Comparison of ENCODE assay signal across 15 cellular contexts in genomic region chr12:45611061-45611460, GRCh38.
DNase-seq lines count a peak whose midpoint lies in the region; ATAC-seq and TF ChIP-seq lines count a peak whose summit lies in the region.
"Had no signal": no experiment of that assay in that cellular context is flagged by ENCODE, and none has a peak within 500 bp of the region (broad histone marks: within the 10 kb centered on the region; RNA-seq: fewer than 3 reads in every experiment).

No MANE protein-coding gene starts in this region.

- no peaks in the 10 kb centered on the region for H3K36me3 Mint-ChIP-seq in naive thymus-derived CD4-positive, alpha-beta T cell

- no peaks in the 10 kb centered on the region for H3F3A ChIP-seq in GM23248 (ENCODE audit: insufficient read depth)

- DNase-seq in Ammon's horn (ENCODE audit: low spot score) (peak; percentile 41), GM23248 (peak; percentile 11), cardiac fibroblast (ENCODE audit: low read depth in 2 of 2) (no peak), occipital lobe (lab: John Stamatoyannopoulos, UW) (peak; percentile 28), NCI-H1105 (lab: John Stamatoyannopoulos, UW) (no peak)
- DNase-seq in stimulated activated CD4-positive, alpha-beta T cell treated with anti-CD3 and anti-CD28 coated beads, Interleukin-2, amount 100 ng/mL, for 48 hours: no peak
- no peak for DNase-seq in naive thymus-derived CD4-positive, alpha-beta T cell
- DNase-seq: activated CD8-positive, alpha-beta memory T cell treated with anti-CD3 and anti-CD28 coated beads, Interleukin-2, amount 50 U/mL, for 48 hours; activated naive CD4-positive, alpha-beta T cell; GF-D8; H9; NCI-H345; SIG-M5; T-helper 9 cell had no signal

- peak overlapping the region; percentile 35 for H2AFZ ChIP-seq in GM23248

- H3K27ac ChIP-seq in GM23248: no peak overlapping the region
- H3K27ac ChIP-seq in naive thymus-derived CD4-positive, alpha-beta T cell (ENCODE audit: low read depth, low read length): no peak overlapping the region

- ATAC-seq in HG03097 (IDR thresholded peaks at IDR 0.05; ENCODE audit: low FRiP score, unreplicated experiment): no peak
- no peak for ATAC-seq in naive thymus-derived CD4-positive, alpha-beta T cell

- 0 out of 2 replicates have a peak, but pooled peaks cover 9% of the 10 kb centered on the region for H3K4me1 ChIP-seq in GM23248 (ENCODE audit: insufficient read depth)
- H3K4me1 ChIP-seq in naive thymus-derived CD4-positive, alpha-beta T cell (ENCODE audit: control insufficient read depth in 2 of 2, insufficient read depth in 2 of 2, low read length in 2 of 2): peaks cover 0 to 3% of the 10 kb centered on the region in 2 donors

- intact Hi-C loops in naive thymus-derived CD4-positive, alpha-beta T cell (cut with micrococcal nuclease): no loop called here

- no peaks in the 10 kb centered on the region for H3K79me2 ChIP-seq in GM23248 (ENCODE audit: insufficient read depth)

- POLR2A ChIA-PET in naive thymus-derived CD4-positive, alpha-beta T cell (lab: Charles Lee): no interaction called here

- no peaks in the 10 kb centered on the region for H3K9me3 ChIP-seq in GM23248 (ENCODE audit: low read depth)
- no peaks in the 10 kb centered on the region for H3K9me3 ChIP-seq in naive thymus-derived CD4-positive, alpha-beta T cell (ENCODE audit: control insufficient read depth in 2 of 3, low read length in 3 of 3)

- CTCF ChIA-PET in naive thymus-derived CD4-positive, alpha-beta T cell (lab: Charles Lee): no interaction called here

- no peak overlapping the region for H3K27ac Mint-ChIP-seq in naive thymus-derived CD4-positive, alpha-beta T cell
- H3K27ac Mint-ChIP-seq: H9 had no signal

- H3K27me3 Mint-ChIP-seq in naive thymus-derived CD4-positive, alpha-beta T cell: peaks cover 4 to 13% (median 12%) of the 10 kb centered on the region in 5 donors

- peaks cover 0 to 3% (median 0%) of the 10 kb centered on the region in 7 donors for H3K4me1 Mint-ChIP-seq in naive thymus-derived CD4-positive, alpha-beta T cell
- H3K4me1 Mint-ChIP-seq: H9 had no signal

- H3K4me3 ChIP-seq in GM23248 (peak overlapping the region; percentile 34), cardiac fibroblast (replicated peaks in 1 of 2; ENCODE audit: low read depth in 2 of 2, low read length in 2 of 2) (peak overlapping the region; percentile 2 to 13)
- no peak overlapping the region for H3K4me3 ChIP-seq in naive thymus-derived CD4-positive, alpha-beta T cell (ENCODE audit: low read length)

- H3K36me3 ChIP-seq in GM23248 (ENCODE audit: low read depth): no peaks in the 10 kb centered on the region
- H3K36me3 ChIP-seq in naive thymus-derived CD4-positive, alpha-beta T cell (ENCODE audit: control insufficient read depth in 2 of 3, insufficient read depth in 3 of 3, low read length in 3 of 3): no peaks in the 10 kb centered on the region

- no peaks in the 10 kb centered on the region for H3K9me2 ChIP-seq in GM23248 (ENCODE audit: insufficient read depth)

- 4 to 7% methylated on average over 17 to 20 of the region's 20 CpGs for WGBS in GM23248 (ENCODE audit: low coverage in 1 of 2, low lambda C conversion rate in 2 of 2, missing lambda C conversion rate in 2 of 2), 2 experiments

- H4K20me1 ChIP-seq in GM23248 (ENCODE audit: insufficient read depth): no peaks in the 10 kb centered on the region

- H3K27me3 ChIP-seq in GM23248 (replicated peaks; ENCODE audit: insufficient read depth): no peaks in the 10 kb centered on the region
- H3K27me3 ChIP-seq in naive thymus-derived CD4-positive, alpha-beta T cell (ENCODE audit: control insufficient read depth in 2 of 2, insufficient read depth in 2 of 2, low read length in 2 of 2): no peaks in the 10 kb centered on the region

- in situ Hi-C loops in GM23248 (cut with MboI): no loop called here

- H3K9ac ChIP-seq in GM23248: no peak overlapping the region

- H3K4me2 ChIP-seq in GM23248 (ENCODE audit: unreplicated experiment): peak overlapping the region; percentile 16

- peak overlapping the region in 3 of 10 donors; percentile 18 to 27 (median 21) for H3K4me3 Mint-ChIP-seq in naive thymus-derived CD4-positive, alpha-beta T cell
- H3K4me3 Mint-ChIP-seq: H9 had no signal

- H3K9me3 Mint-ChIP-seq in naive thymus-derived CD4-positive, alpha-beta T cell: peaks cover 0 to 2% (median 0%) of the 10 kb centered on the region in 11 donors

- TF ChIP-seq CTCF in cardiac fibroblast (IDR thresholded peaks at IDR 0.05; ENCODE audit: low read depth, low read length): no peak

Comparison
In these comparisons a context has a peak if more than half of its experiments do, and no peak if none do; other contexts are left out.
1. DNase-seq: peak in Ammon's horn (single experiment), GM23248 (single experiment) and occipital lobe (single experiment); none in cardiac fibroblast (0 of 2), stimulated activated CD4-positive, alpha-beta T cell treated with anti-CD3 and anti-CD28 coated beads, Interleukin-2, amount 100 ng/mL, for 48 hours (0 of 2), NCI-H1105 (single experiment) and naive thymus-derived CD4-positive, alpha-beta T cell (0 of 9).